In the genomic region with DNA sequence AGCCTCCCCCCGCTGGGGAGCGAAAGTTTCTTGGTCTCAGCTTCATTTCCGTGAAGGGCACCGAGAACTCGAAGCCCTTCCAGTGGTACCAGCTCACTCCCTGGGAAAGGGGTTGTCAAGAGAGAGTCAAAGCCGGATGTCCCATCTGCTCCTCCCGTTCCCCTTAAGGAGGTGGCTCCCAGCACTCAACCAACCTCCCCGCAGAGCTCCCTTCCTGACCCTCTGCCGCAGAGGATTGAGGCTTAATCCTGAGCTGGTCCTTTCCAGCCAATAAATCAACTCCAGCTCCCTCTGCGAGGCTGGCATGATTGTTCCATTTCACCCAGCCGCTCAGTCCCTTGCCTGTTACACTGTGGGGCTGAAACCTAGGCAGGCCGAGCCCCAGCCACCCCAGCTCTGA, we compare ENCODE assay signal across 9 cellular contexts. TPM values are rescaled to one million over a fixed set of nuclear protein-coding genes. Genes with fewer than 3 reads are reported as not detected.
DNase-seq lines count a peak whose midpoint lies in the region; ATAC-seq and TF ChIP-seq lines count a peak whose summit lies in the region.
"Not testable (repeated sequence)": the region's sequence is repeated elsewhere in the genome, so short reads cannot be mapped to it uniquely, and the experiment has no call there.
"Had no signal": no experiment of that assay in that cellular context is flagged by ENCODE, and none has a peak within 500 bp of the region (broad histone marks: within the 10 kb centered on the region; RNA-seq: fewer than 3 reads in every experiment).

No MANE protein-coding gene starts in this region.

- not testable (repeated sequence) for H3K36me3 Mint-ChIP-seq in activated B cell treated with CpG ODN at 0.5 μM for 24 hours (ENCODE audit: low read depth)

- not testable (repeated sequence) for H3K36me3 ChIP-seq in adrenal gland (replicated peaks in 1 of 2); lower lobe of right lung; upper lobe of right lung

- peak overlapping the region in 3 of 5 donors; percentile 28 to 84 (median 71) for H3K27ac ChIP-seq in adrenal gland
- H3K27ac ChIP-seq in lower lobe of right lung, upper lobe of right lung: not testable (repeated sequence)

- H3K27me3 Mint-ChIP-seq in activated B cell treated with CpG ODN at 0.5 μM for 24 hours: not testable (repeated sequence)

- not testable (repeated sequence) for H3K9me3 Mint-ChIP-seq in activated B cell treated with CpG ODN at 0.5 μM for 24 hours

- ATAC-seq in activated B cell treated with CpG ODN at 0.5 μM for 24 hours (ENCODE audit: low read depth); left cardiac atrium; lower lobe of right lung; upper lobe of right lung: not testable (repeated sequence)

- intact Hi-C loops in activated B cell treated with CpG ODN at 0.5 μM for 24 hours (cut with micrococcal nuclease); adrenal gland (cut with DNase I); left cardiac atrium (cut with DNase I); lower lobe of right lung (cut with DNase I); upper lobe of right lung (cut with DNase I): not testable (repeated sequence)

- CTCF ChIA-PET in activated B cell treated with CpG ODN at 0.5 μM for 24 hours (lab: Charles Lee): not testable (repeated sequence)

- 6 to 24% (median 12%) methylated on average over 3 to 6 of the region's 12 CpGs; no CpG with 5 or more reads in 1 of the 4 donors for WGBS in adrenal gland, 4 donors

- not testable (repeated sequence) for H3K27ac Mint-ChIP-seq in activated B cell treated with CpG ODN at 0.5 μM for 24 hours

- not testable (repeated sequence) for H3K4me3 ChIP-seq in adrenal gland, lower lobe of right lung, upper lobe of right lung

- H3K4me1 Mint-ChIP-seq in activated B cell treated with CpG ODN at 0.5 μM for 24 hours: not testable (repeated sequence)

- not testable (repeated sequence) for H3K4me3 Mint-ChIP-seq in activated B cell treated with CpG ODN at 0.5 μM for 24 hours

- POLR2A ChIA-PET in activated B cell treated with CpG ODN at 0.5 μM for 24 hours (lab: Charles Lee): not testable (repeated sequence)

- not testable (repeated sequence) for H3K4me1 ChIP-seq in adrenal gland (replicated peaks in 1 of 2); lower lobe of right lung; upper lobe of right lung

- not testable (repeated sequence) for TF ChIP-seq CTCF in activated B cell treated with CpG ODN at 0.5 μM for 24 hours (IDR thresholded peaks at IDR 0.05); adrenal gland (IDR thresholded peaks at IDR 0.05); lower lobe of right lung (IDR thresholded peaks at IDR 0.05); upper lobe of right lung (IDR thresholded peaks at IDR 0.05)

- not testable (repeated sequence) for H3K9me3 ChIP-seq in adrenal gland (replicated peaks in 1 of 3); lower lobe of right lung; upper lobe of right lung

- TF ChIP-seq POLR2A in adrenal gland (IDR thresholded peaks at IDR 0.05): peak in 1 of 2 donors; percentile 38

- not testable (repeated sequence) for H3K27me3 ChIP-seq in adrenal gland; lower lobe of right lung (ENCODE audit: low read depth); upper lobe of right lung

- DNase-seq in EH (ENCODE audit: low read depth) (peak; percentile 1), NCI-H524 treated with DMSO at 0.1 percent for 48 hours (lab: John Stamatoyannopoulos, UW) (peak; percentile 24), activated B cell treated with CpG ODN at 0.5 μM for 24 hours (peak; percentile 7), adrenal gland (peak in 6 of 7 donors; percentile 24 to 58 (median 36)), left cardiac atrium (peak; percentile 10), lower lobe of right lung (peak; percentile 10), upper lobe of right lung (peak; percentile 46)

RNA-seq across cellular contexts. Expression of gene C4B, which starts 6.0 kb away (rescaled TPM):
- total RNA-seq in activated B cell treated with CpG ODN at 0.5 μM for 24 hours: 5.1 and 5.3 TPM in 2 replicates
- total RNA-seq in adrenal gland: 1,000 to 10,000 TPM in 6 of 8 donors, 100 to 1,000 TPM in 2; 948 to 5,092 (median 1,465) TPM
- 1,000 to 10,000 TPM in 1 of 3 donors, 100 to 1,000 TPM in 2; 236 to 1,852 (median 796) TPM for polyA plus RNA-seq in adrenal gland
- 100 to 1,000 TPM; 177 to 235 TPM for total RNA-seq in left cardiac atrium
- 162 TPM for total RNA-seq in lower lobe of right lung
- 166 TPM for total RNA-seq in upper lobe of right lung
- total RNA-seq: GM23338 had no signal

RNA-seq across cellular contexts. Expression of gene C4A, which starts 26.8 kb away (rescaled TPM):
- 4.6 and 6.8 TPM in 2 replicates for total RNA-seq in activated B cell treated with CpG ODN at 0.5 μM for 24 hours
- 1,000 to 10,000 TPM in 5 of 8 donors, 100 to 1,000 TPM in 3; 547 to 2,285 (median 1,263) TPM for total RNA-seq in adrenal gland
- 1,000 to 10,000 TPM in 1 of 3 donors, 100 to 1,000 TPM in 2; 212 to 1,408 (median 665) TPM for polyA plus RNA-seq in adrenal gland
- 100 to 1,000 TPM; 199 to 206 TPM for total RNA-seq in left cardiac atrium
- 175 TPM for total RNA-seq in lower lobe of right lung
- total RNA-seq in upper lobe of right lung: 200 TPM

RNA-seq across cellular contexts. Expression of gene CYP21A2, which starts 29.6 kb away (rescaled TPM):
- 0.10 TPM in 1 of 2 replicates, not detected in the other for total RNA-seq in activated B cell treated with CpG ODN at 0.5 μM for 24 hours
- 1,000 to 10,000 TPM in 7 of 8 donors, 100 to 1,000 TPM in 1; 780 to 6,352 (median 2,523) TPM for total RNA-seq in adrenal gland
- 1,000 to 10,000 TPM in 2 of 3 donors, 100 to 1,000 TPM in 1; 528 to 4,039 (median 2,532) TPM for polyA plus RNA-seq in adrenal gland
- 10 to 100 TPM in 1 of 2 donors, 1 to 10 TPM in 1; 2.0 to 10.3 TPM for total RNA-seq in left cardiac atrium
- total RNA-seq in lower lobe of right lung: 1.1 TPM
- 0.61 TPM for total RNA-seq in upper lobe of right lung
- total RNA-seq: GM23338, LHCN-M2 had no signal

RNA-seq across cellular contexts. Expression of gene DXO, which starts 36.7 kb away (rescaled TPM):
- 23.7 and 29.4 TPM in 2 replicates for total RNA-seq in activated B cell treated with CpG ODN at 0.5 μM for 24 hours
- total RNA-seq in adrenal gland: 10 to 100 TPM; 19.9 to 57.1 (median 45.0) TPM
- 100 to 1,000 TPM in 1 of 3 donors, 10 to 100 TPM in 2; 38.7 to 102 (median 83.7) TPM for polyA plus RNA-seq in adrenal gland
- 10 to 100 TPM; 12.8 to 20.9 TPM for total RNA-seq in left cardiac atrium
- total RNA-seq in lower lobe of right lung: 16.5 TPM
- 20.5 TPM for total RNA-seq in upper lobe of right lung

RNA-seq across cellular contexts. Expression of gene SKIC2, which starts 49.6 kb away (rescaled TPM):
- total RNA-seq in activated B cell treated with CpG ODN at 0.5 μM for 24 hours: 95.8 and 102 TPM in 2 replicates
- total RNA-seq in adrenal gland: 100 to 1,000 TPM in 4 of 8 donors, 10 to 100 TPM in 4; 43.2 to 231 (median 90.7) TPM
- 100 to 1,000 TPM in 2 of 3 donors, 10 to 100 TPM in 1; 38.8 to 330 (median 243) TPM for polyA plus RNA-seq in adrenal gland
- total RNA-seq in left cardiac atrium: 10 to 100 TPM; 36.8 to 45.1 TPM
- total RNA-seq in lower lobe of right lung: 64.2 TPM
- total RNA-seq in upper lobe of right lung: 58.8 TPM

Comparison
In these comparisons a context has a peak if more than half of its experiments do, and no peak if none do; other contexts are left out.
1. RNA of gene C4B, which starts 6.0 kb away (total RNA-seq): 948 to 5,092 TPM in adrenal gland, 177 to 235 TPM in left cardiac atrium, 166 TPM in upper lobe of right lung (single experiment) and 162 TPM in lower lobe of right lung (single experiment); 5.1 to 5.3 TPM in activated B cell treated with CpG ODN at 0.5 μM for 24 hours; every median in the first group is over 10 times any median in the second.
2. RNA of gene C4A, which starts 26.8 kb away (total RNA-seq): 547 to 2,285 TPM in adrenal gland, 199 to 206 TPM in left cardiac atrium, 200 TPM in upper lobe of right lung (single experiment) and 175 TPM in lower lobe of right lung (single experiment); 4.6 to 6.8 TPM in activated B cell treated with CpG ODN at 0.5 μM for 24 hours; every median in the first group is over 10 times any median in the second.
3. RNA of gene CYP21A2, which starts 29.6 kb away (total RNA-seq): 780 to 6,352 TPM in adrenal gland; 2.0 to 10.3 TPM in left cardiac atrium, 1.1 TPM in lower lobe of right lung (single experiment), 0.61 TPM in upper lobe of right lung (single experiment) and 0.10 TPM in activated B cell treated with CpG ODN at 0.5 μM for 24 hours; every median in the first group is over 10 times any median in the second.
4. Peak in every context shown above with its lines, with median percentiles within 50 percentile points of each other: DNase-seq.